Comparison of ENCODE assay signal across 7 cellular contexts in the genomic region with DNA sequence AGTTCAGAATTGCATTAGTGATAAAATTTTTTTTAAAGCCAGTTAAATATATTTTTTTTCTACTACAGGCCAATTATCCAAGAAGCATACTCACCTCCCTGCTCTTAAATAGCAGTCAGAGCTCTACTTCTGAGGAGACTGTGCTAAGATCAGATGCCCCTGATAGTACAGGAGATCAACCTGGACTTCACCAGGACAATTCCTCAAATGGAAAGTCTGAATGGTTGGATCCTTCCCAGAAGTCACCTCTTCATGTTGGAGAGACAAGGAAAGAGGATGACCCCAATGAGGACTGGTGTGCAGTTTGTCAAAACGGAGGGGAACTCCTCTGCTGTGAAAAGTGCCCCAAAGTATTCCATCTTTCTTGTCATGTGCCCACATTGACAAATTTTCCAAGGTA.
"Had no signal": no experiment of that assay in that cellular context is flagged by ENCODE, and none has a peak within 500 bp of the region (broad histone marks: within the 10 kb centered on the region; RNA-seq: fewer than 3 reads in every experiment).

No MANE protein-coding gene starts in this region.

- H3K4me3 ChIP-seq: K562 had no signal

- DNase-seq: IMR-90, KBM-7, KG1 had no signal

- FAIRE-seq: HTR-8/SVneo, K562 had no signal

- ATAC-seq: K562 had no signal

- H3K27ac ChIP-seq: HL-60 had no signal

- H3K27me3 Mint-ChIP-seq: IgD-negative memory B cell had no signal

- H3K4me1 Mint-ChIP-seq: IgD-negative memory B cell had no signal

- H3K4me3 Mint-ChIP-seq: IgD-negative memory B cell had no signal

- H3K27ac Mint-ChIP-seq: IgD-negative memory B cell had no signal
